In the genomic region with DNA sequence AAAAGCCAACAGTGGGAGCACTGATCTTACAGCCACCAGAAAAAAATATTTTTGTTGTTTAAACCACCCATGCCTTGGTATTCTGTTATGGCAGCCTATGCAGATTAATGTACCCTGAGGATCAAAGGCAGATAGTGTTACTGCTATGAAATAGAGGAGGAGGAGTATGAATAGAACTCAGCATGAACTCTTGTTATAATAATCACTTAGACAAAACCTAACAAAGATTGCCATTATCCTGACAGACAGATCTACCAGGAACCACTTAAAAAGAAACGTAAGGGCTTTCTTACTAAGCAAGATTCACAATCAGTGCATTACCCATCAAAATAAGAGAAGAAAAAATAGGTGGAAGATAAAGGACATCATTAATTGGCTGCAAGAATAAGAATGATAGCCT, we compare ENCODE assay signal across 31 cellular contexts.
"Had no signal": no experiment of that assay in that cellular context is flagged by ENCODE, and none has a peak within 500 bp of the region (broad histone marks: within the 10 kb centered on the region; RNA-seq: fewer than 3 reads in every experiment).

No MANE protein-coding gene starts in this region.

- H3K4me2 ChIP-seq: SK-N-SH had no signal

- H3K4me1 ChIP-seq: Peyer's patch, SJSA1 had no signal

- H3K9me3 ChIP-seq: Peyer's patch, SJSA1, SK-N-SH had no signal

- H3K27ac ChIP-seq: brain microvascular endothelial cell, Peyer's patch, SJSA1 had no signal

- H3K9ac ChIP-seq: SK-N-SH had no signal

- H3K4me3 ChIP-seq: Peyer's patch, SJSA1 had no signal

- ATAC-seq: activated CD4-positive, alpha-beta T cell treated with anti-CD3 and anti-CD28 coated beads for 36 hours; activated CD4-positive, CD25-positive, alpha-beta regulatory T cell treated with anti-CD3 and anti-CD28 coated beads, Interleukin-2, amount 50 U/mL, for 24 hours; activated CD8-positive, alpha-beta T cell treated with anti-CD3 and anti-CD28 coated beads, Interleukin-2, amount 10 ng/mL, durations not matched to agents 7 days and 5 days; activated T-cell treated with anti-CD3 and anti-CD28 coated beads, Interleukin-2, amount 50 U/mL, for 4 hours; PC-3; WTC11 had no signal

- H3K27me3 ChIP-seq: brain microvascular endothelial cell, Peyer's patch, SJSA1 had no signal

- H3K36me3 ChIP-seq: brain microvascular endothelial cell, Peyer's patch, SJSA1 had no signal

- DNase-seq: activated CD4-positive, alpha-beta T cell treated with anti-CD3 and anti-CD28 coated beads for 36 hours; activated CD4-positive, alpha-beta T cell treated with anti-CD3 and anti-CD28 coated beads, Interleukin-2, amount 10 ng/mL, durations not matched to agents 7 days and 5 days; activated CD4-positive, alpha-beta T cell treated with anti-CD3 and anti-CD28 coated beads, Interleukin-2, amount 50 U/mL, for 48 hours; activated CD8-positive, alpha-beta T cell treated with anti-CD3 and anti-CD28 coated beads, Interleukin-2, amount 10 ng/mL, durations not matched to agents 7 days and 5 days; activated gamma-delta T cell treated with Interleukin-2 at 50 U/mL for 16 hours; activated naive CD4-positive, alpha-beta T cell treated with anti-CD3 and anti-CD28 coated beads for 36 hours; activated naive CD8-positive, alpha-beta T cell treated with anti-CD3 and anti-CD28 coated beads for 36 hours; activated T-cell treated with anti-CD3 and anti-CD28 coated beads, Interleukin-2, amount 50 U/mL, for 4 hours; amniotic stem cell; aorta; brain microvascular endothelial cell; central memory CD4-positive, alpha-beta T cell; MM.1S; MV-4-11; NCI-H1092; NCI-H1694 treated with DMSO at 0.1 percent for 48 hours; NCI-H2029; NCI-H2171 treated with DMSO at 0.1 percent for 48 hours; NCI-H2227 treated with DMSO at 0.1 percent for 48 hours; NCI-H446; NCI-H510A treated with DMSO at 0.1 percent for 48 hours; NCI-H526 treated with DMSO at 0.1 percent for 48 hours; NK-92 treated with Interleukin-12 subunit alpha and Interleukin-12 subunit beta, amount 100 ng/mL, for 24 hours; PC-3; Peyer's patch; RPMI8226; SHP77 treated with DMSO at 0.1 percent for 48 hours; SK-N-SH had no signal
